Comparison of ENCODE assay signal across 12 cellular contexts in the genomic region with DNA sequence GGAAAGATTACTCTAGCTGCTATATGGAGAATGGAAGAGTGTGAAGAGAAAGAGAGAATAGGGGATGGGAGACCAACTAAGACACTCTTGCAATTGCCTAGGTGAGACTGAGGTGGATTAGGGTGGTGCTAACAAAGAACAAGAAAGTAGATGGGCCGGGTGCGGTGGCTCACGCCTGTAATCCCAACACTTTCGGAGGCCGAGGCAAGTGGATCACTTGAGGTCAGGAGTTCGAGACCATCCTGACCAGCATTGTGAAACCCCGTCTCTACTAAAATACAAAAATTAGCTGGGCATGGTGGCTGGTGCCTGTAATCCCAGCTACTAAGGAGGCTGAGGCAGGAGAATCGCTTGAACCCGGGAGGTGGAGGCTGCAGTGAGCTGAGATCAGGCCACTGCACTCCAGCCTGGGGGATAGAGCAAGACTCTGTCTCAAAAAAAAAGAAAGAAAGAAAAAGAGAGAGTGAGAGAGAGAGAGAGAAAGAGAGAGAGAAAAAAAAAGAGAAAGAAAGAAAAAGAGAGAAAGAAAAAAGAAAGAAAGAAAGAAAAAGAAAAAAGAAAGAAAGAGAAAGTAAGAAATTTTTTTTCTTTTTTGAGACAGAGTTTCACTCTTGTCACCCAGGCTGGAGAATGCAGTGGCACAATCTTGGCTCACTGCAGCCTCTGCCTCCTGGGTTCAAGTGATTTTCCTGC. TPM values are rescaled to one million over a fixed set of nuclear protein-coding genes. Genes with fewer than 3 reads are reported as not detected.
"Had no signal": no experiment of that assay in that cellular context is flagged by ENCODE, and none has a peak within 500 bp of the region (broad histone marks: within the 10 kb centered on the region; RNA-seq: fewer than 3 reads in every experiment).

No MANE protein-coding gene starts in this region.

RNA-seq across cellular contexts. Expression of a gene that starts 2.5 kb away (rescaled TPM):
- total RNA-seq: body of pancreas had no signal

RNA-seq across cellular contexts. Expression of a gene that starts 16.4 kb away (rescaled TPM):
- total RNA-seq: activated naive CD8-positive, alpha-beta T cell treated with anti-CD3 and anti-CD28 coated beads for 36 hours; body of pancreas; colonic mucosa; glomerular endothelial cell; hepatocyte; left cardiac atrium; pancreas; spleen; subcutaneous adipose tissue; T-helper 1 cell treated with Interleukin-12 subunit alpha and Interleukin-12 subunit beta and Interleukin-4 antibody, amounts not matched to agents 30 ng/mL and 1 ng/mL, for 36 hours; urinary bladder had no signal
- polyA plus RNA-seq: hepatocyte, pancreas, spleen, urinary bladder had no signal

RNA-seq across cellular contexts. Expression of a gene that starts 25.6 kb away (rescaled TPM):
- total RNA-seq: activated naive CD8-positive, alpha-beta T cell treated with anti-CD3 and anti-CD28 coated beads for 36 hours; glomerular endothelial cell; renal cortical epithelial cell; T-helper 1 cell treated with Interleukin-12 subunit alpha and Interleukin-12 subunit beta and Interleukin-4 antibody, amounts not matched to agents 30 ng/mL and 1 ng/mL, for 36 hours had no signal

RNA-seq across cellular contexts. Expression of a gene that starts 26.1 kb away (rescaled TPM):
- total RNA-seq: activated naive CD8-positive, alpha-beta T cell treated with anti-CD3 and anti-CD28 coated beads for 36 hours; T-helper 1 cell treated with Interleukin-12 subunit alpha and Interleukin-12 subunit beta and Interleukin-4 antibody, amounts not matched to agents 30 ng/mL and 1 ng/mL, for 36 hours had no signal
